ENCODE assay signal across 27 cellular contexts in genomic region chr20:50391444-50392137, GRCh38.
A peak's percentile ranks its signal among the peaks of the same experiment; 100 is the strongest.
DNase-seq lines count a peak whose midpoint lies in the region; ATAC-seq, FAIRE-seq and TF ChIP-seq lines count a peak whose summit lies in the region.
"Had no signal": no experiment of that assay in that cellular context is flagged by ENCODE, and none has a peak within 500 bp of the region (broad histone marks: within the 10 kb centered on the region; RNA-seq: fewer than 3 reads in every experiment).

No MANE protein-coding gene starts in this region.

- no peak for TF ChIP-seq CTCF in PC-9 (conservative IDR thresholded peaks at IDR 0.05)
- no peak for TF ChIP-seq CTCF in HepG2 (CRISPR knock-in tag; IDR thresholded peaks at IDR 0.05)
- TF ChIP-seq CTCF in stomach (IDR thresholded peaks at IDR 0.05): no peak

- H4K20me1 ChIP-seq in PC-9 (ENCODE audit: insufficient read depth): no peaks in the 10 kb centered on the region
- no peaks in the 10 kb centered on the region for H4K20me1 ChIP-seq in HepG2 (ENCODE audit: insufficient read depth, low read length)

- H3K9me2 ChIP-seq in PC-9 (ENCODE audit: insufficient read depth): no peaks in the 10 kb centered on the region

- H3K79me2 ChIP-seq in PC-9 (ENCODE audit: low read depth) (no peaks in the 10 kb centered on the region), HepG2 (ENCODE audit: insufficient read depth, low read length) (no peaks in the 10 kb centered on the region)
- H3K79me2 ChIP-seq: hepatocyte had no signal

- no peak for TF ChIP-seq RAD21 in HepG2 (CRISPR knock-in tag; IDR thresholded peaks at IDR 0.05)

- DNase-seq in Right ventricle myocardium superior: peak; percentile 9
- DNase-seq in left cardiac atrium: no peak
- no peak for DNase-seq in PC-9
- DNase-seq in HepG2 (ENCODE audit: low spot score): no peak
- no peak for DNase-seq in stomach
- DNase-seq in NCI-H187 treated with DMSO at 0.1 percent for 48 hours (lab: John Stamatoyannopoulos, UW): no peak
- DNase-seq in superior temporal gyrus (ENCODE audit: extremely low spot score): no peak
- DNase-seq: activated CD4-positive, alpha-beta memory T cell treated with anti-CD3 and anti-CD28 coated beads, Interleukin-2, amount 10 ng/mL, durations not matched to agents 7 days and 5 days; activated CD8-positive, alpha-beta memory T cell treated with anti-CD3 and anti-CD28 coated beads, Interleukin-2, amount 50 U/mL, for 4 hours; activated naive CD4-positive, alpha-beta T cell; CD4-positive, CD25-positive, alpha-beta regulatory T cell; GOT3; mesendoderm; NCI-H1694; NCI-H446; NCI-H748 treated with DMSO at 0.1 percent for 48 hours; stimulated activated CD4-positive, alpha-beta T cell treated with anti-CD3 and anti-CD28 coated beads, Interleukin-12 subunit alpha, Interleukin-12 subunit beta, amount 100 ng/mL, for 4 hours; stimulated activated CD4-positive, alpha-beta T cell treated with anti-CD3 and anti-CD28 coated beads, Interleukin-4, amount 100 ng/mL, for 1 hour; upper lobe of right lung had no signal

- no peak overlapping the region for H3K27ac ChIP-seq in PC-9
- H3K27ac ChIP-seq in HepG2 (ENCODE audit: extremely low read length, insufficient read depth, low read length): peak overlapping the region; percentile 95
- H3K27ac ChIP-seq in stomach: peak overlapping the region in 3 of 5 donors; percentile 73 to 84 (median 73)
- H3K27ac ChIP-seq: hepatocyte, upper lobe of right lung had no signal

- intact Hi-C loops in Right ventricle myocardium superior (cut with DNase I): no loop called here
- intact Hi-C loops in left cardiac atrium (cut with DNase I): loop anchor here in 1 of 2 donors (10.0 kb wide), 1 partner anchor 63 kb away; no protein-coding TSS in a partner anchor
- intact Hi-C loops in PC-9 (cut with micrococcal nuclease; ENCODE audit: unreplicated experiment): no loop called here
- intact Hi-C loops in HepG2 (cut with micrococcal nuclease; ENCODE audit: unreplicated experiment): no loop called here
- intact Hi-C loops in stomach (cut with DNase I; ENCODE audit: low total_unique reads): loop anchor here (10.0 kb wide), 1 partner anchor 63 kb away; no protein-coding TSS in a partner anchor

- peak overlapping the region; percentile 0; the same call in 1 of the 2 replicates for H3K4me2 ChIP-seq in PC-9
- H3K4me2 ChIP-seq in HepG2 (ENCODE audit: low read depth, low read length): no peak overlapping the region
- H3K4me2 ChIP-seq: hepatocyte had no signal

- H3K4me3 ChIP-seq in PC-9: no peak overlapping the region
- H3K4me3 ChIP-seq in HepG2 (replicated peaks in 1 of 3; ENCODE audit: insufficient read depth in 1 of 3, low read depth in 2 of 3, low read length in 3 of 3): no peak overlapping the region
- no peak overlapping the region for H3K4me3 ChIP-seq in stomach
- H3K4me3 ChIP-seq: hepatocyte, upper lobe of right lung had no signal

- POLR2A ChIA-PET in PC-9 (lab: Charles Lee; ENCODE audit: unreplicated experiment): no interaction called here
- POLR2A ChIA-PET in HepG2 (lab: Yijun Ruan, JAX): interaction anchor here (1.3 to 3.3 kb wide), 13 partner anchors 11 to 276 kb away, joined by 4 to 299 read pairs (median 23); partner anchors contain the start of gene CEBPB

- peaks cover 19% of the 10 kb centered on the region for H3K4me1 ChIP-seq in PC-9 (replicated peaks; ENCODE audit: insufficient read depth)
- peaks cover 93% of the 10 kb centered on the region for H3K4me1 ChIP-seq in HepG2 (ENCODE audit: insufficient read depth, low read length)
- H3K4me1 ChIP-seq in stomach: peaks cover 57 to 82% (median 68%) of the 10 kb centered on the region in 4 donors

- no peak for ATAC-seq in Right ventricle myocardium superior (ENCODE audit: poor library complexity)
- no peak for ATAC-seq in left cardiac atrium
- no peak for ATAC-seq in HepG2
- no peak for ATAC-seq in HG03442 (IDR thresholded peaks at IDR 0.05; ENCODE audit: unreplicated experiment)
- ATAC-seq: activated CD4-positive, CD25-positive, alpha-beta regulatory T cell treated with anti-CD3 and anti-CD28 coated beads, Interleukin-2, amount 50 U/mL, for 24 hours; sciatic nerve; SK-N-SH treated with all-trans-retinoic acid at 6 μM for 48 hours; upper lobe of right lung had no signal

- BruUV-seq in PC-9 (replicated peaks; lab: Mats Ljungman, UMichigan) (no TSS peak), HepG2 (replicated peaks; lab: Mats Ljungman, UMichigan) (no TSS peak)

- H3K9me3 ChIP-seq in PC-9 (ENCODE audit: insufficient read depth, low read depth) (no peaks in the 10 kb centered on the region), HepG2 (ENCODE audit: low read length) (no peaks in the 10 kb centered on the region), stomach (no peaks in the 10 kb centered on the region)
- H3K9me3 ChIP-seq: upper lobe of right lung had no signal

- TF ChIP-seq POLR2A in HepG2 (IDR thresholded peaks at IDR 0.05; ENCODE audit: insufficient read depth in 1 of 2, low read depth in 2 of 2, low read length in 2 of 2) (no peak), stomach (IDR thresholded peaks at IDR 0.05) (no peak)

- peak overlapping the region; percentile 61 for H3K9ac ChIP-seq in HepG2 (ENCODE audit: insufficient read depth, low read depth, low read length)

- WGBS in HepG2 (ENCODE audit: low lambda C conversion rate): 95% methylated on average over 15 of the region's 15 CpGs
- 95 to 97% (median 96%) methylated on average over 14 to 15 of the region's 15 CpGs for WGBS in stomach, 5 donors

- no peak for FAIRE-seq in HepG2 (lab: Jason Lieb, UNC)
- FAIRE-seq: A204.1, endothelial cell of umbilical vein, frontal cortex had no signal

- in situ Hi-C loops in HepG2 (cut with HindIII; ENCODE audit: extremely low pct_ligation_motif_present, low pct_unique_long_range_greater_than_20kb): no loop called here

- CTCF ChIA-PET in PC-9 (lab: Charles Lee) (no interaction called here), HepG2 (lab: Yijun Ruan, JAX; ENCODE audit: low intra/inter-chr PET ratio, low total read pairs) (no interaction called here)

- no peaks in the 10 kb centered on the region for H3K27me3 ChIP-seq in PC-9 (ENCODE audit: insufficient read depth, low read depth)
- H3K27me3 ChIP-seq in HepG2 (ENCODE audit: control insufficient read depth in 1 of 2, insufficient read depth in 2 of 2, low read length in 2 of 2): no peaks in the 10 kb centered on the region
- H3K27me3 ChIP-seq in stomach: no peaks in the 10 kb centered on the region
- H3K27me3 ChIP-seq: hepatocyte, upper lobe of right lung had no signal

- no peaks in the 10 kb centered on the region for H3F3A ChIP-seq in PC-9 (ENCODE audit: insufficient read depth, low read depth)

- H2AFZ ChIP-seq in PC-9: no peak overlapping the region
- no peak overlapping the region for H2AFZ ChIP-seq in HepG2 (ENCODE audit: low read length)
- H2AFZ ChIP-seq: hepatocyte had no signal

- H3K36me3 ChIP-seq in PC-9 (ENCODE audit: low read depth) (no peaks in the 10 kb centered on the region), HepG2 (replicated peaks in 1 of 2; ENCODE audit: control insufficient read depth in 1 of 2, insufficient read depth in 2 of 2, low read length in 2 of 2) (no peaks in the 10 kb centered on the region), stomach (no peaks in the 10 kb centered on the region)
- H3K36me3 ChIP-seq: upper lobe of right lung had no signal

- TF ChIP-seq EP300 in HepG2 (IDR thresholded peaks at IDR 0.05; ENCODE audit: low read depth in 2 of 2, low read length in 2 of 2): no peak
- TF ChIP-seq EP300 in HepG2 (CRISPR knock-in tag; IDR thresholded peaks at IDR 0.05; ENCODE audit: borderline replicate concordance): no peak
- no peak for TF ChIP-seq EP300 in stomach (IDR thresholded peaks at IDR 0.05)

TF ChIP-seq in HepG2, 621 proteins besides CTCF, POLR2A, EP300 and RAD21 (continues in another document):
- no peak for TF ChIP-seq CBX1 (IDR thresholded peaks at IDR 0.05; ENCODE audit: low read depth)
- TF ChIP-seq ZFP82 (CRISPR knock-in tag; IDR thresholded peaks at IDR 0.05; ENCODE audit: borderline replicate concordance): no peak
- TF ChIP-seq IRF2 (CRISPR knock-in tag; IDR thresholded peaks at IDR 0.05): no peak
- 0 out of 2 replicates have a peak, but pooled peaks have one; percentile 20 for TF ChIP-seq BRF2 (CRISPR knock-in tag; IDR thresholded peaks at IDR 0.05)
- no peak for TF ChIP-seq SKI (IDR thresholded peaks at IDR 0.05; ENCODE audit: partially characterized antibody)
- TF ChIP-seq THYN1 (CRISPR knock-in tag; IDR thresholded peaks at IDR 0.05; ENCODE audit: borderline replicate concordance, low read depth): no peak
